ENCODE assay signal across 9 cellular contexts in genomic region chr2:199659207-199659606, GRCh38.
DNase-seq lines count a peak whose midpoint lies in the region; TF ChIP-seq lines count a peak whose summit lies in the region.
"Had no signal": no experiment of that assay in that cellular context is flagged by ENCODE, and none has a peak within 500 bp of the region (broad histone marks: within the 10 kb centered on the region; RNA-seq: fewer than 3 reads in every experiment).

No MANE protein-coding gene starts in this region.

- peak; percentile 78 for DNase-seq in BE2C
- DNase-seq in LoVo (ENCODE audit: low spot score): peak; percentile 8
- peak; percentile 25 for DNase-seq in colonic mucosa
- DNase-seq in suprapubic skin (ENCODE audit: low spot score in 2 of 2): no peak
- no peak for DNase-seq in cerebellar cortex (ENCODE audit: low spot score)
- no peak for DNase-seq in activated gamma-delta T cell (lab: John Stamatoyannopoulos, UW)
- DNase-seq in activated CD4-positive, alpha-beta T cell treated with anti-CD3 and anti-CD28 coated beads, Interleukin-2, amount 10 ng/mL, durations not matched to agents 7 days and 5 days: no peak

- no peaks in the 10 kb centered on the region for H3K4me1 Mint-ChIP-seq in activated CD4-positive, alpha-beta T cell treated with anti-CD3 and anti-CD28 coated beads, Interleukin-2, amount 10 ng/mL, durations not matched to agents 7 days and 5 days
- H3K4me1 Mint-ChIP-seq: central memory CD8-positive, alpha-beta T cell had no signal

- no peak for TF ChIP-seq CTCF in BE2C (IDR thresholded peaks at IDR 0.05; ENCODE audit: low read depth, low read length)
- no peak for TF ChIP-seq CTCF in colonic mucosa (IDR thresholded peaks at IDR 0.05)
- TF ChIP-seq CTCF in liver (IDR thresholded peaks at IDR 0.05; ENCODE audit: low read depth, low read length, missing input control): no peak
- no peak for TF ChIP-seq CTCF in suprapubic skin (IDR thresholded peaks at IDR 0.05)

- H3K27me3 Mint-ChIP-seq in activated CD4-positive, alpha-beta T cell treated with anti-CD3 and anti-CD28 coated beads, Interleukin-2, amount 10 ng/mL, durations not matched to agents 7 days and 5 days: peaks cover 29% of the 10 kb centered on the region

- peak overlapping the region; percentile 45 for H3K4me3 ChIP-seq in BE2C (ENCODE audit: low read depth, low read length)
- H3K4me3 ChIP-seq in colonic mucosa: peak overlapping the region; percentile 13
- peak overlapping the region in 2 of 3 donors; percentile 58 to 63 for H3K4me3 ChIP-seq in liver (ENCODE audit: low read depth in 1 of 3, low read length in 3 of 3)
- H3K4me3 ChIP-seq in suprapubic skin: peak overlapping the region; percentile 40

- no peak for TF ChIP-seq RAD21 in liver (IDR thresholded peaks at IDR 0.05)

- H3K9me3 Mint-ChIP-seq in activated CD4-positive, alpha-beta T cell treated with anti-CD3 and anti-CD28 coated beads, Interleukin-2, amount 10 ng/mL, durations not matched to agents 7 days and 5 days: peaks cover 9% of the 10 kb centered on the region

- CTCF ChIA-PET in activated CD4-positive, alpha-beta T cell treated with anti-CD3 and anti-CD28 coated beads, Interleukin-2, amount 10 ng/mL, durations not matched to agents 7 days and 5 days (lab: Charles Lee): no interaction called here

- POLR2A ChIA-PET in activated CD4-positive, alpha-beta T cell treated with anti-CD3 and anti-CD28 coated beads, Interleukin-2, amount 10 ng/mL, durations not matched to agents 7 days and 5 days (lab: Charles Lee): no interaction called here

- peaks cover 1% of the 10 kb centered on the region for H3K36me3 Mint-ChIP-seq in activated CD4-positive, alpha-beta T cell treated with anti-CD3 and anti-CD28 coated beads, Interleukin-2, amount 10 ng/mL, durations not matched to agents 7 days and 5 days (ENCODE audit: low read depth)

- H3K4me3 Mint-ChIP-seq in activated CD4-positive, alpha-beta T cell treated with anti-CD3 and anti-CD28 coated beads, Interleukin-2, amount 10 ng/mL, durations not matched to agents 7 days and 5 days: no peak overlapping the region
- H3K4me3 Mint-ChIP-seq: central memory CD8-positive, alpha-beta T cell had no signal

- no peak for TF ChIP-seq EP300 in suprapubic skin (IDR thresholded peaks at IDR 0.05)

- H3K27ac Mint-ChIP-seq in activated CD4-positive, alpha-beta T cell treated with anti-CD3 and anti-CD28 coated beads, Interleukin-2, amount 10 ng/mL, durations not matched to agents 7 days and 5 days: no peak overlapping the region

- H3K4me1 ChIP-seq in BE2C (no peaks in the 10 kb centered on the region), colonic mucosa (no peaks in the 10 kb centered on the region), liver (ENCODE audit: control insufficient read depth in 4 of 4, insufficient read depth in 4 of 4, low read length in 3 of 4) (no peaks in the 10 kb centered on the region), suprapubic skin (no peaks in the 10 kb centered on the region)

- H3K9ac ChIP-seq in colonic mucosa (ENCODE audit: low read depth in 2 of 2, low read length in 2 of 2) (no peak overlapping the region), liver (ENCODE audit: low read depth in 1 of 2, low read length in 2 of 2) (peak overlapping the region in 1 of 2 donors; percentile 47)

- H3K27me3 ChIP-seq in BE2C: peaks cover 8% of the 10 kb centered on the region; the same call in 1 of the 2 replicates
- H3K27me3 ChIP-seq in colonic mucosa: no peaks in the 10 kb centered on the region
- no peaks in the 10 kb centered on the region for H3K27me3 ChIP-seq in liver (ENCODE audit: control insufficient read depth in 4 of 4, insufficient read depth in 4 of 4, low read length in 3 of 4)
- H3K27me3 ChIP-seq in suprapubic skin: peaks cover 5% of the 10 kb centered on the region

- H3K27ac ChIP-seq in colonic mucosa (no peak overlapping the region), liver (ENCODE audit: low read depth in 1 of 2, low read length in 2 of 2) (no peak overlapping the region), suprapubic skin (no peak overlapping the region)

- TF ChIP-seq POLR2A in suprapubic skin (IDR thresholded peaks at IDR 0.05): no peak

- H3K36me3 ChIP-seq in BE2C (no peaks in the 10 kb centered on the region), colonic mucosa (no peaks in the 10 kb centered on the region), liver (ENCODE audit: control insufficient read depth in 4 of 4, insufficient read depth in 3 of 4, low read depth in 1 of 4, low read length in 3 of 4) (no peaks in the 10 kb centered on the region), suprapubic skin (no peaks in the 10 kb centered on the region)

- H3K9me3 ChIP-seq in BE2C (no peaks in the 10 kb centered on the region), colonic mucosa (no peaks in the 10 kb centered on the region), liver (ENCODE audit: control insufficient read depth in 4 of 4, low read length in 3 of 4) (peaks cover 0 to under 1% (median 0%) of the 10 kb centered on the region in 4 donors), suprapubic skin (peaks cover 3% of the 10 kb centered on the region)

- intact Hi-C loops in colonic mucosa (cut with DNase I): no loop called here

- WGBS in liver: 4% methylated on average over 39 of the region's 39 CpGs
- WGBS in suprapubic skin: 4% methylated on average over 39 of the region's 39 CpGs

TF ChIP-seq in liver, 16 proteins besides CTCF, POLR2A, EP300 and RAD21:
- TF ChIP-seq HNF4A (conservative IDR thresholded peaks at IDR 0.05) (no peak), NR2F2 (IDR thresholded peaks at IDR 0.05) (no peak), GABPA (IDR thresholded peaks at IDR 0.05 in 1 of 2, conservative IDR thresholded peaks at IDR 0.05 in 1 of 2) (no peak), FOXA1 (IDR thresholded peaks at IDR 0.05) (no peak), EGR1 (IDR thresholded peaks at IDR 0.05; ENCODE audit: low read depth in 2 of 2) (no peak), SP1 (IDR thresholded peaks at IDR 0.05) (no peak), RXRA (IDR thresholded peaks at IDR 0.05) (no peak), JUND (IDR thresholded peaks at IDR 0.05) (no peak), FOXA2 (IDR thresholded peaks at IDR 0.05) (no peak), ZBTB33 (IDR thresholded peaks at IDR 0.05) (no peak), MAX (IDR thresholded peaks at IDR 0.05) (no peak), HNF4G (IDR thresholded peaks at IDR 0.05) (no peak), ATF3 (IDR thresholded peaks at IDR 0.05) (no peak), REST (IDR thresholded peaks at IDR 0.05) (no peak), YY1 (IDR thresholded peaks at IDR 0.05) (no peak), TAF1 (conservative IDR thresholded peaks at IDR 0.05) (no peak)

Comparison
In these comparisons a context has a peak if more than half of its experiments do, and no peak if none do; other contexts are left out.
1. DNase-seq: peak in BE2C (single experiment), LoVo (single experiment) and colonic mucosa (single experiment); none in suprapubic skin (0 of 2), cerebellar cortex (single experiment), activated gamma-delta T cell (single experiment) and activated CD4-positive, alpha-beta T cell treated with anti-CD3 and anti-CD28 coated beads, Interleukin-2, amount 10 ng/mL, durations not matched to agents 7 days and 5 days (single experiment).
2. Peak in every context shown above with its lines, with median percentiles within 50 percentile points of each other: H3K4me3 ChIP-seq.